Comparison of ENCODE assay signal across 8 cellular contexts in genomic region chr1:193104496-193104905, GRCh38. TPM values are rescaled to one million over a fixed set of nuclear protein-coding genes. Genes with fewer than 3 reads are reported as not detected.
DNase-seq lines count a peak whose midpoint lies in the region; ATAC-seq, FAIRE-seq and TF ChIP-seq lines count a peak whose summit lies in the region.

No MANE protein-coding gene starts in this region.

- H3K27me3 ChIP-seq in colonic mucosa, result no peaks in the 10 kb centered on the region

- FAIRE-seq in HTR-8/SVneo (lab: Jason Lieb, UNC), result no peak

- peaks cover 11% of the 10 kb centered on the region for H3K36me3 Mint-ChIP-seq in T-helper 2 cell treated with Interferon-gamma antibody and Interleukin-4, amounts not matched to agents 5 μg/mL and 100 μg/mL, for 36 hours (ENCODE audit: low read depth)

- H3K9me3 Mint-ChIP-seq in T-helper 2 cell treated with Interferon-gamma antibody and Interleukin-4, amounts not matched to agents 5 μg/mL and 100 μg/mL, for 36 hours, result no peaks in the 10 kb centered on the region

- H3K4me3 ChIP-seq in colonic mucosa, result peak overlapping the region; percentile 87

- no peaks in the 10 kb centered on the region for H3K36me3 ChIP-seq in colonic mucosa

- H3K27ac ChIP-seq in colonic mucosa, result peak overlapping the region; percentile 95

- no peaks in the 10 kb centered on the region for H3K4me1 ChIP-seq in colonic mucosa

- H3K27me3 Mint-ChIP-seq in T-helper 2 cell treated with Interferon-gamma antibody and Interleukin-4, amounts not matched to agents 5 μg/mL and 100 μg/mL, for 36 hours (ENCODE audit: low read depth), result peaks cover 4% of the 10 kb centered on the region

- DNase-seq in NCI-H2029 (lab: John Stamatoyannopoulos, UW) (peak; percentile 9), NCI-H2029 treated with DMSO at 0.1 percent for 48 hours (lab: John Stamatoyannopoulos, UW) (no peak), HTR-8/SVneo (ENCODE audit: insufficient read length, low spot score) (peak; percentile 41), colonic mucosa (peak; percentile 58), left colon (peak; percentile 50 to 63)
- peak; percentile 20 for DNase-seq in T-helper 2 cell treated with Interferon-gamma antibody and Interleukin-4, amounts not matched to agents 5 μg/mL and 100 μg/mL, for 36 hours (ENCODE audit: low spot score)
- peak; percentile 21 for DNase-seq in stimulated activated CD4-positive, alpha-beta T cell treated with anti-CD3 and anti-CD28 coated beads, Interleukin-4, amount 100 ng/mL, for 1 hour

- peak overlapping the region; percentile 90 for H3K4me3 Mint-ChIP-seq in T-helper 2 cell treated with Interferon-gamma antibody and Interleukin-4, amounts not matched to agents 5 μg/mL and 100 μg/mL, for 36 hours

- ATAC-seq in GM21447 (IDR thresholded peaks at IDR 0.05; ENCODE audit: unreplicated experiment), result peak; percentile 43
- ATAC-seq in left colon, result peak; percentile 71

- TF ChIP-seq CTCF in colonic mucosa (IDR thresholded peaks at IDR 0.05), result no peak

- H3K4me1 Mint-ChIP-seq in T-helper 2 cell treated with Interferon-gamma antibody and Interleukin-4, amounts not matched to agents 5 μg/mL and 100 μg/mL, for 36 hours (ENCODE audit: low read depth), result peaks cover 19% of the 10 kb centered on the region

- H3K27ac Mint-ChIP-seq in T-helper 2 cell treated with Interferon-gamma antibody and Interleukin-4, amounts not matched to agents 5 μg/mL and 100 μg/mL, for 36 hours, result peak overlapping the region; percentile 74

- no peaks in the 10 kb centered on the region for H3K9me3 ChIP-seq in colonic mucosa

- H3K9ac ChIP-seq in colonic mucosa (ENCODE audit: low read depth in 2 of 2, low read length in 2 of 2), result peak overlapping the region; percentile 84 to 86

- intact Hi-C loops in colonic mucosa (cut with DNase I), result loop anchor here (5.0 kb wide), 1 partner anchor 37 kb away; no protein-coding TSS in a partner anchor
- intact Hi-C loops in left colon (cut with DNase I, micrococcal nuclease), result no loop called here

RNA-seq across cellular contexts. Expression of gene GLRX2, which starts 0.7 kb away (rescaled TPM):
- total RNA-seq in colonic mucosa, result 10 to 100 TPM; 22.3 to 38.1 TPM
- total RNA-seq in left colon, result 10 to 100 TPM; 19.5 to 25.3 TPM

RNA-seq across cellular contexts. Expression of gene CDC73, which starts 17.3 kb away (rescaled TPM):
- total RNA-seq in colonic mucosa, result 10 to 100 TPM; 45.3 to 49.1 TPM
- total RNA-seq in left colon, result 10 to 100 TPM; 44.8 to 46.2 TPM

RNA-seq across cellular contexts. Expression of gene RO60, which starts 45.1 kb away (rescaled TPM):
- 10 to 100 TPM; 47.6 to 55.9 TPM for total RNA-seq in colonic mucosa
- 10 to 100 TPM; 36.4 to 47.2 TPM for total RNA-seq in left colon

RNA-seq across cellular contexts. Expression of gene UCHL5, which starts 45.3 kb away (rescaled TPM):
- 10 to 100 TPM; 33.9 to 46.5 TPM for total RNA-seq in colonic mucosa
- total RNA-seq in left colon, result 10 to 100 TPM; 27.5 to 28.2 TPM
